Comparison of ENCODE assay signal across 8 cellular contexts in the genomic region with DNA sequence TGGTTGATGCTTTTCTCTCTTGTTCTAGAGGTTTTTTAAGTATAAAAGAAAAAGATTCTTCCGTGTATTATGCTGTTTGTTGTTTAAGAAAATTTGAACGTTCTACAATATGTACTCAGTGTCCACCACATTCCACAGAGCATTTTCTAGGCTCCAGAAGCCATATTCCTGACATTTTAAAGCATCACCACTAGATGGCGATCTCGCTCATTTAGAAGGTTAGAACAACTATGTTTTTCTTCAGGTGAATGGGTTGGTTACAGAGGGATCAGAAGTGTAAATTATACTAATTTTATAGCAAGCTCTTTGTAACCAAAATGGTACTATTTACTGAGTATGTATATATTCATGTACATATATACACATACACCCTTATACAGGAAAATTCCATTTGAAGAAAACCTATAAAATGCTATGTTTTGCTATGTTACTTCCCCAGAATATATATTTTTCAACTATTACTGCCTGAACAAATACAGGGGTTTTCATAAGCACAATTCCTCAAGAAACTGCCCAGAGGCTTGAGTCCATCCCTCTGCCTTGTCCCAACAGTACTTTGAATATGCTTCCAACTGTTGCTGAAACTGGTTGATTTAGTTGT.
DNase-seq lines count a peak whose midpoint lies in the region; ATAC-seq and TF ChIP-seq lines count a peak whose summit lies in the region.

No MANE protein-coding gene starts in this region.

- no peaks in the 10 kb centered on the region for H3K27me3 Mint-ChIP-seq in natural killer cell (ENCODE audit: low read depth in 2 of 2)
- H3K27me3 Mint-ChIP-seq in natural killer cell treated with Interleukin-12 subunit alpha and Interleukin-12 subunit beta and Interleukin-15 and Interleukin-18, amount 100 ng/mL, for 72 hours, result no peaks in the 10 kb centered on the region

- H3K27ac Mint-ChIP-seq in natural killer cell, result no peak overlapping the region
- no peak overlapping the region for H3K27ac Mint-ChIP-seq in natural killer cell treated with Interleukin-12 subunit alpha and Interleukin-12 subunit beta and Interleukin-15 and Interleukin-18, amount 100 ng/mL, for 72 hours

- no peaks in the 10 kb centered on the region for H3K4me1 ChIP-seq in PC-3 (ENCODE audit: insufficient read depth, low read length)
- H3K4me1 ChIP-seq in effector memory CD4-positive, alpha-beta T cell (ENCODE audit: control insufficient read depth, insufficient read depth, low read length, poor library complexity, severe bottlenecking), result no peaks in the 10 kb centered on the region

- H3K9me3 ChIP-seq in PC-3 (ENCODE audit: low read length), result no peaks in the 10 kb centered on the region
- no peaks in the 10 kb centered on the region for H3K9me3 ChIP-seq in effector memory CD4-positive, alpha-beta T cell (ENCODE audit: control insufficient read depth, low read length)

- H3K27ac ChIP-seq in PC-3 (ENCODE audit: low read length), result no peak overlapping the region
- no peak overlapping the region for H3K27ac ChIP-seq in coronary artery
- no peak overlapping the region for H3K27ac ChIP-seq in effector memory CD4-positive, alpha-beta T cell (ENCODE audit: insufficient read depth, low read length, poor library complexity, severe bottlenecking)

- no peaks in the 10 kb centered on the region for H3K79me2 ChIP-seq in PC-3 (ENCODE audit: low read length)

- H3K36me3 ChIP-seq in PC-3 (ENCODE audit: low read depth, low read length), result no peaks in the 10 kb centered on the region
- H3K36me3 ChIP-seq in effector memory CD4-positive, alpha-beta T cell (ENCODE audit: control insufficient read depth, insufficient read depth, low read length), result no peaks in the 10 kb centered on the region

- no peak overlapping the region for H3K4me3 ChIP-seq in PC-3 (ENCODE audit: low read length)
- H3K4me3 ChIP-seq in coronary artery, result no peak overlapping the region
- no peak overlapping the region for H3K4me3 ChIP-seq in effector memory CD4-positive, alpha-beta T cell (ENCODE audit: insufficient read depth, low read depth, low read length, poor library complexity, severe bottlenecking)

- no peaks in the 10 kb centered on the region for H3K36me3 Mint-ChIP-seq in natural killer cell
- H3K36me3 Mint-ChIP-seq in natural killer cell treated with Interleukin-12 subunit alpha and Interleukin-12 subunit beta and Interleukin-15 and Interleukin-18, amount 100 ng/mL, for 72 hours, result no peaks in the 10 kb centered on the region

- no peaks in the 10 kb centered on the region for H3K9me3 Mint-ChIP-seq in natural killer cell
- H3K9me3 Mint-ChIP-seq in natural killer cell treated with Interleukin-12 subunit alpha and Interleukin-12 subunit beta and Interleukin-15 and Interleukin-18, amount 100 ng/mL, for 72 hours, result no peaks in the 10 kb centered on the region

- POLR2A ChIA-PET in PC-3 (lab: Charles Lee; ENCODE audit: unreplicated experiment), result no interaction called here

- no peaks in the 10 kb centered on the region for H3K9me2 ChIP-seq in PC-3 (replicated peaks; ENCODE audit: low read length)

- DNase-seq in natural killer cell (no peak), HT1080 (ENCODE audit: low read depth) (peak; percentile 45), PC-3 (peak; percentile 76), coronary artery (ENCODE audit: low spot score) (no peak), medulla oblongata (ENCODE audit: extremely low spot score) (peak; percentile 68)
- DNase-seq in natural killer cell treated with Interleukin-12 subunit alpha and Interleukin-12 subunit beta and Interleukin-15 and Interleukin-18, amount 100 ng/mL, for 72 hours (ENCODE audit: low spot score), result no peak
- DNase-seq in effector memory CD4-positive, alpha-beta T cell, result no peak

- H2AFZ ChIP-seq in PC-3 (ENCODE audit: low read length), result no peak overlapping the region

- H3K4me2 ChIP-seq in PC-3 (ENCODE audit: low read length), result no peak overlapping the region

- peak; percentile 84 for TF ChIP-seq CTCF in natural killer cell (IDR thresholded peaks at IDR 0.05)
- peak; percentile 79 for TF ChIP-seq CTCF in PC-3 (conservative IDR thresholded peaks at IDR 0.05; ENCODE audit: low read depth, low read length)
- peak; percentile 14 for TF ChIP-seq CTCF in coronary artery (IDR thresholded peaks at IDR 0.05)

- H4K20me1 ChIP-seq in PC-3 (ENCODE audit: low read length), result no peaks in the 10 kb centered on the region

- no peaks in the 10 kb centered on the region for H3F3A ChIP-seq in PC-3 (ENCODE audit: low read length, unreplicated experiment)

- intact Hi-C loops in natural killer cell (cut with micrococcal nuclease) (no loop called here), PC-3 (cut with micrococcal nuclease) (no loop called here)

- no peaks in the 10 kb centered on the region for H3K4me1 Mint-ChIP-seq in natural killer cell
- no peaks in the 10 kb centered on the region for H3K4me1 Mint-ChIP-seq in natural killer cell treated with Interleukin-12 subunit alpha and Interleukin-12 subunit beta and Interleukin-15 and Interleukin-18, amount 100 ng/mL, for 72 hours (ENCODE audit: low read depth in 2 of 2)

- BruUV-seq in PC-3 (replicated peaks; lab: Mats Ljungman, UMichigan), result no TSS peak

- CTCF ChIA-PET in PC-3 (lab: Charles Lee), result no interaction called here

- H3K9ac ChIP-seq in PC-3 (ENCODE audit: low read length), result no peak overlapping the region

- ATAC-seq in natural killer cell (peak in 1 of 3 donors; percentile 51), GM21528 (IDR thresholded peaks at IDR 0.05; ENCODE audit: low FRiP score, unreplicated experiment) (peak; percentile 69), PC-3 (peak; percentile 59)
- no peak for ATAC-seq in natural killer cell treated with Interleukin-12 subunit alpha and Interleukin-12 subunit beta and Interleukin-15 and Interleukin-18, amount 100 ng/mL, for 72 hours

- no peaks in the 10 kb centered on the region for H3K27me3 ChIP-seq in PC-3 (ENCODE audit: low read length)
- no peaks in the 10 kb centered on the region for H3K27me3 ChIP-seq in effector memory CD4-positive, alpha-beta T cell (replicated peaks; ENCODE audit: control insufficient read depth, insufficient read depth, low read length, poor library complexity, severe bottlenecking)

- H3K4me3 Mint-ChIP-seq in natural killer cell, result no peak overlapping the region
- H3K4me3 Mint-ChIP-seq in natural killer cell treated with Interleukin-12 subunit alpha and Interleukin-12 subunit beta and Interleukin-15 and Interleukin-18, amount 100 ng/mL, for 72 hours, result no peak overlapping the region

Comparison
In these comparisons a context has a peak if more than half of its experiments do, and no peak if none do; other contexts are left out.
1. ATAC-seq: peak in GM21528 (single experiment) and PC-3 (single experiment); none in natural killer cell treated with Interleukin-12 subunit alpha and Interleukin-12 subunit beta and Interleukin-15 and Interleukin-18, amount 100 ng/mL, for 72 hours (0 of 2).
2. DNase-seq: peak in HT1080 (single experiment), PC-3 (single experiment) and medulla oblongata (single experiment); none in natural killer cell (single experiment), natural killer cell treated with Interleukin-12 subunit alpha and Interleukin-12 subunit beta and Interleukin-15 and Interleukin-18, amount 100 ng/mL, for 72 hours (single experiment), coronary artery (single experiment) and effector memory CD4-positive, alpha-beta T cell (0 of 3).
3. CTCF ChIP-seq: peak in every context shown above with its lines; median percentile 84 in natural killer cell; 79 in PC-3; 14 in coronary artery.